ENCODE assay signal across 18 cellular contexts in the genomic region with DNA sequence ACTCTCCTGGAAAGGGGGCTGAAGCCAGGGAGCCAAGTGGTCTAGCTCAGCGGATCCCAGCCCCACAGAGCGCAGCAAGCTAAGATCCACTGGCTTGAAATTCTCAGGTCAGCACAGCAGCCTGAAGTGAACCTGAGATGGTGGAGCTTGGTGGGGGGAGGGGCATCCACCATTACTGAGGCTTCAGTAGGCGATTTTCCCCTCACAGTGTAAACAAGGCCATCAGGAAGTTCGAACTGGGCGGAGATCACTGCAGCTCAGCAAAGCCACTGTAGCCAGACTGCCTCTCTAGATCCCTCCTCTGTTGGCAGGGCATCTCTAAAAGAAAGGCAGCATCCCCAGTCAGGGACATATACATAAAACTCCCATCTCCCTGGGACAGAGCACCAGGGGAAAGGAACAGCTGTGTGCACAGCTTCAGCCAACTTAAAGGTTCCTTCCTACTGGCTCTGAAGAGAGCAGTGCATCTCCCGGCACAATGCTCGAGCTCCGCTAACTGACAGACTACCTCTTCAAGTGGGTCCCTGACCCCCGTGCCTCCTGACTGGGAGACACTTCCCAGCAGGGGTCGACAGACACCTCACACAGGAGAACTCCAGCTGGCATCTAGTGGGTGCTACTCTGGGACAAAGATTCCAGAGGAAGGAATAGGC.
"Had no signal": no experiment of that assay in that cellular context is flagged by ENCODE, and none has a peak within 500 bp of the region (broad histone marks: within the 10 kb centered on the region; RNA-seq: fewer than 3 reads in every experiment).

No MANE protein-coding gene starts in this region.

- H3K27ac Mint-ChIP-seq: activated B cell treated with CpG ODN at 0.5 μM for 24 hours; activated CD8-positive, alpha-beta T cell treated with anti-CD3 and anti-CD28 coated beads for 36 hours; activated naive CD4-positive, alpha-beta T cell treated with anti-CD3 and anti-CD28 coated beads for 36 hours; activated T-cell treated with anti-CD3 and anti-CD28 coated beads, Interleukin-2, amount 50 U/mL, for 24 hours; brain; stimulated activated naive CD8-positive, alpha-beta T cell treated with anti-CD3 and anti-CD28 coated beads, Interleukin-15, Interleukin-2, amounts not matched to agents 100 ng/mL and 50 ng/mL, for 24 hours had no signal

- H3K4me1 Mint-ChIP-seq: activated B cell treated with CpG ODN at 0.5 μM for 24 hours had no signal

- ATAC-seq: activated CD8-positive, alpha-beta T cell treated with anti-CD3 and anti-CD28 coated beads for 36 hours; foreskin keratinocyte had no signal

- H3K4me1 ChIP-seq: foreskin keratinocyte, left ventricle myocardium inferior, transverse colon, uterus had no signal

- DNase-seq: activated B cell treated with CpG ODN at 0.5 μM for 24 hours; activated CD4-positive, alpha-beta T cell treated with anti-CD3 and anti-CD28 coated beads for 48 hours; activated CD8-positive, alpha-beta T cell treated with anti-CD3 and anti-CD28 coated beads for 36 hours; activated naive CD4-positive, alpha-beta T cell treated with anti-CD3 and anti-CD28 coated beads for 36 hours; activated T-cell treated with anti-CD3 and anti-CD28 coated beads, Interleukin-2, amount 50 U/mL, for 24 hours; central memory CD4-positive, alpha-beta T cell; dorsolateral prefrontal cortex; foreskin keratinocyte; left ventricle myocardium inferior; mammary epithelial cell; occipital lobe; retina; stimulated activated CD4-positive, alpha-beta T cell treated with anti-CD3 and anti-CD28 coated beads, Interleukin-2, amount 100 ng/mL, for 24 hours; transverse colon; uterus had no signal

- H3K27me3 Mint-ChIP-seq: activated B cell treated with CpG ODN at 0.5 μM for 24 hours; activated CD8-positive, alpha-beta T cell treated with anti-CD3 and anti-CD28 coated beads for 36 hours; activated T-cell treated with anti-CD3 and anti-CD28 coated beads, Interleukin-2, amount 50 U/mL, for 24 hours; brain; stimulated activated naive CD8-positive, alpha-beta T cell treated with anti-CD3 and anti-CD28 coated beads, Interleukin-15, Interleukin-2, amounts not matched to agents 100 ng/mL and 50 ng/mL, for 24 hours had no signal

- H3K36me3 ChIP-seq: left ventricle myocardium inferior, transverse colon, uterus had no signal

- H3K4me3 ChIP-seq: dorsolateral prefrontal cortex, hepatocyte, left ventricle myocardium inferior, transverse colon, uterus had no signal

- H3K4me3 Mint-ChIP-seq: activated B cell treated with CpG ODN at 0.5 μM for 24 hours; activated CD8-positive, alpha-beta T cell treated with anti-CD3 and anti-CD28 coated beads for 36 hours; activated naive CD4-positive, alpha-beta T cell treated with anti-CD3 and anti-CD28 coated beads for 36 hours; activated T-cell treated with anti-CD3 and anti-CD28 coated beads, Interleukin-2, amount 50 U/mL, for 24 hours; brain; stimulated activated naive CD8-positive, alpha-beta T cell treated with anti-CD3 and anti-CD28 coated beads, Interleukin-15, Interleukin-2, amounts not matched to agents 100 ng/mL and 50 ng/mL, for 24 hours had no signal

- H3K9me3 ChIP-seq: left ventricle myocardium inferior, transverse colon, uterus had no signal

- H3K27me3 ChIP-seq: dorsolateral prefrontal cortex, foreskin keratinocyte, hepatocyte, transverse colon, uterus had no signal
